ENCODE assay signal across 16 cellular contexts in genomic region chrY:16486696-16487215, GRCh38.
DNase-seq lines count a peak whose midpoint lies in the region; ATAC-seq and TF ChIP-seq lines count a peak whose summit lies in the region.
"Had no signal": no experiment of that assay in that cellular context is flagged by ENCODE, and none has a peak within 500 bp of the region (broad histone marks: within the 10 kb centered on the region; RNA-seq: fewer than 3 reads in every experiment).

No MANE protein-coding gene starts in this region.

- H3K9me3 ChIP-seq in mesodermal cell (ENCODE audit: control insufficient read depth, low read length) = no peaks in the 10 kb centered on the region
- no peaks in the 10 kb centered on the region for H3K9me3 ChIP-seq in left ventricle myocardium inferior (replicated peaks)
- no peaks in the 10 kb centered on the region for H3K9me3 ChIP-seq in neuronal stem cell (replicated peaks in 1 of 2; ENCODE audit: control insufficient read depth in 2 of 2, insufficient read depth in 1 of 2, low read depth in 1 of 2, low read length in 2 of 2)
- H3K9me3 ChIP-seq: Caco-2, HAP-1 had no signal

- H3K36me3 ChIP-seq in mesodermal cell (ENCODE audit: control insufficient read depth, insufficient read depth, low read length) (no peaks in the 10 kb centered on the region), left ventricle myocardium inferior (no peaks in the 10 kb centered on the region), neuronal stem cell (replicated peaks in 1 of 2; ENCODE audit: control insufficient read depth in 2 of 2, insufficient read depth in 2 of 2, low read length in 2 of 2) (no peaks in the 10 kb centered on the region)
- H3K36me3 ChIP-seq: HAP-1 had no signal

- H3K4me2 ChIP-seq in neuronal stem cell (ENCODE audit: insufficient read depth, low read length, poor library complexity, severe bottlenecking) = no peak overlapping the region

- no peak overlapping the region for H3K14ac ChIP-seq in neuronal stem cell (ENCODE audit: low read length)

- H3K9ac ChIP-seq in neuronal stem cell (ENCODE audit: low read depth, low read length, poor library complexity) = no peak overlapping the region
- H3K9ac ChIP-seq: GM23248 had no signal

- 100% methylated on average over 1 to 2 of the region's 2 CpGs for WGBS in mesodermal cell (ENCODE audit: insufficient coverage in 2 of 2), 2 experiments
- no CpG with 5 or more reads among the region's 2 CpGs for WGBS in neuronal stem cell (ENCODE audit: extremely low coverage in 2 of 2, insufficient read length in 2 of 2, insufficient replicate concordance in 1 of 2), 2 donors

- H3K27ac ChIP-seq in mesodermal cell (ENCODE audit: low read depth, low read length, severe bottlenecking) (peak overlapping the region; percentile 62), left ventricle myocardium inferior (replicated peaks) (no peak overlapping the region), neuronal stem cell (replicated peaks; ENCODE audit: low read length) (no peak overlapping the region)
- H3K27ac ChIP-seq: C4-2B, GM23248 had no signal

- intact Hi-C loops in left ventricle myocardium inferior (cut with micrococcal nuclease) = no loop called here

- no peak overlapping the region for H2BK15ac ChIP-seq in neuronal stem cell (ENCODE audit: low read length)

- H3K27me3 ChIP-seq in left ventricle myocardium inferior (ENCODE audit: low read depth) (no peaks in the 10 kb centered on the region), neuronal stem cell (ENCODE audit: control insufficient read depth in 3 of 3, insufficient read depth in 3 of 3, low read depth in 1 of 3, low read length in 3 of 3) (no peaks in the 10 kb centered on the region)

- H2BK5ac ChIP-seq in neuronal stem cell (ENCODE audit: low read length) = no peak overlapping the region

- H2BK12ac ChIP-seq in neuronal stem cell (ENCODE audit: low read length) = no peak overlapping the region

- TF ChIP-seq CTCF in fibroblast of villous mesenchyme (IDR thresholded peaks at IDR 0.05; ENCODE audit: insufficient read depth, low read depth, low read length) (no peak), left ventricle myocardium inferior (IDR thresholded peaks at IDR 0.05; ENCODE audit: borderline replicate concordance) (no peak)

- H3K79me1 ChIP-seq in neuronal stem cell (ENCODE audit: low read depth, low read length) = no peaks in the 10 kb centered on the region

- H2AFZ ChIP-seq in neuronal stem cell (ENCODE audit: low read length) = no peak overlapping the region
- H2AFZ ChIP-seq: GM23248 had no signal

- no peak overlapping the region for H3K4ac ChIP-seq in neuronal stem cell (ENCODE audit: low read length)

- no peak overlapping the region for H2BK120ac ChIP-seq in neuronal stem cell (ENCODE audit: low read depth, low read length)

- no peak overlapping the region for H4K91ac ChIP-seq in neuronal stem cell (ENCODE audit: low read depth, low read length, poor library complexity)

- no peak overlapping the region for H3K23ac ChIP-seq in neuronal stem cell (ENCODE audit: low read depth, low read length, poor library complexity)

- DNase-seq in HS-27A (ENCODE audit: low read depth) (peak; percentile 72), amniotic epithelial cell (ENCODE audit: low read depth) (peak; percentile 7), fibroblast of villous mesenchyme (ENCODE audit: low read depth) (peak; percentile 62), left ventricle myocardium inferior (no peak), neuronal stem cell (ENCODE audit: low spot score) (no peak)
- DNase-seq: ACHN; Caco-2; CD4-positive, alpha-beta T cell; DMS153; DMS79; GDM1; GM23248 had no signal

- no peak overlapping the region for H2AK5ac ChIP-seq in neuronal stem cell (ENCODE audit: low read depth, low read length)

- no peak overlapping the region for H3K18ac ChIP-seq in neuronal stem cell (ENCODE audit: low read length)

- H3K4me3 ChIP-seq in fibroblast of villous mesenchyme (ENCODE audit: low read depth, low read length) (no peak overlapping the region), mesodermal cell (ENCODE audit: extremely low read depth, insufficient read depth, low read length, poor library complexity, severe bottlenecking) (no peak overlapping the region), left ventricle myocardium inferior (no peak overlapping the region), neuronal stem cell (ENCODE audit: low read length in 2 of 2) (no peak overlapping the region)
- H3K4me3 ChIP-seq: GM23248, HAP-1 had no signal

- no peak for ATAC-seq in HG03139 (IDR thresholded peaks at IDR 0.05; ENCODE audit: unreplicated experiment)

- H3K4me1 ChIP-seq in mesodermal cell (ENCODE audit: control insufficient read depth, insufficient read depth, low read length, poor library complexity, severe bottlenecking) (peaks cover 10% of the 10 kb centered on the region), left ventricle myocardium inferior (no peaks in the 10 kb centered on the region), neuronal stem cell (ENCODE audit: control insufficient read depth in 2 of 2, insufficient read depth in 1 of 2, low read depth in 1 of 2, low read length in 2 of 2) (no peaks in the 10 kb centered on the region)
- H3K4me1 ChIP-seq: Caco-2, HAP-1 had no signal

- no peak overlapping the region for H4K8ac ChIP-seq in neuronal stem cell (ENCODE audit: low read depth, low read length)

Comparison
In these comparisons a context has a peak if more than half of its experiments do, and no peak if none do; other contexts are left out.
1. DNase-seq: peak in HS-27A (single experiment), amniotic epithelial cell (single experiment) and fibroblast of villous mesenchyme (single experiment); none in left ventricle myocardium inferior (single experiment) and neuronal stem cell (single experiment).